Comparison of ENCODE assay signal across 1 cellular context in genomic region chr1:161238039-161238473, GRCh38.
A peak's percentile ranks its signal among the peaks of the same experiment; 100 is the strongest.
TF ChIP-seq lines count a peak whose summit lies in the region.

TSS of gene NR1I3 (minus strand) at chr1:161238203. CDS start at chr1:161236565, 1,638 bp downstream.

TF ChIP-seq in HepG2, 621 proteins besides CTCF, POLR2A, EP300 and RAD21 (continued from another document and continues in another):
- TF ChIP-seq E2F5 (CRISPR knock-in tag; conservative IDR thresholded peaks at IDR 0.05) (no peak), ZNF317 (CRISPR knock-in tag; IDR thresholded peaks at IDR 0.05) (no peak; the same call in 1 of the 2 replicates), ZNF710 (CRISPR knock-in tag; IDR thresholded peaks at IDR 0.05; ENCODE audit: borderline replicate concordance) (no peak), ZNF598 (CRISPR knock-in tag; IDR thresholded peaks at IDR 0.05; ENCODE audit: borderline replicate concordance) (no peak), ZFP41 (CRISPR knock-in tag; IDR thresholded peaks at IDR 0.05; ENCODE audit: borderline replicate concordance) (no peak), THYN1 (CRISPR knock-in tag; IDR thresholded peaks at IDR 0.05; ENCODE audit: borderline replicate concordance, low read depth) (no peak), NRL (CRISPR knock-in tag; IDR thresholded peaks at IDR 0.05; ENCODE audit: borderline replicate concordance) (no peak), GFI1 (CRISPR knock-in tag; IDR thresholded peaks at IDR 0.05; ENCODE audit: borderline replicate concordance) (peak; percentile 91), MIER3 (CRISPR knock-in tag; IDR thresholded peaks at IDR 0.05; ENCODE audit: borderline replicate concordance) (no peak), ZNF407 (CRISPR knock-in tag; IDR thresholded peaks at IDR 0.05; ENCODE audit: not compliant biosample characterization) (no peak), SIX1 (CRISPR knock-in tag; IDR thresholded peaks at IDR 0.05; ENCODE audit: borderline replicate concordance) (no peak), ETV5 (CRISPR knock-in tag; IDR thresholded peaks at IDR 0.05; ENCODE audit: borderline replicate concordance) (no peak), REPIN1 (CRISPR knock-in tag; IDR thresholded peaks at IDR 0.05; ENCODE audit: borderline replicate concordance, low read depth) (0 out of 2 replicates have a peak, but pooled peaks have one; percentile 19), KDM1A (CRISPR knock-in tag; IDR thresholded peaks at IDR 0.05) (no peak), NAIF1 (CRISPR knock-in tag; IDR thresholded peaks at IDR 0.05; ENCODE audit: borderline replicate concordance) (no peak), GATAD1 (CRISPR knock-in tag; IDR thresholded peaks at IDR 0.05) (no peak), ZNF207 (IDR thresholded peaks at IDR 0.05; ENCODE audit: borderline replicate concordance) (no peak), SPEN (CRISPR knock-in tag; IDR thresholded peaks at IDR 0.05; ENCODE audit: low read depth) (peak; percentile 87; the same call in 1 of the 2 replicates), RFXAP (CRISPR knock-in tag; IDR thresholded peaks at IDR 0.05; ENCODE audit: borderline replicate concordance) (no peak), ARID5B (CRISPR knock-in tag; IDR thresholded peaks at IDR 0.05) (peak; percentile 67; the same call in 1 of the 2 replicates), NR2C2 (CRISPR knock-in tag; IDR thresholded peaks at IDR 0.05; ENCODE audit: borderline replicate concordance) (peak; percentile 70; the same call in 1 of the 2 replicates), STAT5B (CRISPR knock-in tag; IDR thresholded peaks at IDR 0.05) (no peak), PATZ1 (CRISPR knock-in tag; IDR thresholded peaks at IDR 0.05) (peak; percentile 33; the same call in 1 of the 2 replicates), SYNCRIP (IDR thresholded peaks at IDR 0.05; ENCODE audit: insufficient read depth, low read depth, low read length) (no peak), ISL2 (CRISPR knock-in tag; IDR thresholded peaks at IDR 0.05) (no peak), NFKB2 (CRISPR knock-in tag; IDR thresholded peaks at IDR 0.05; ENCODE audit: borderline replicate concordance) (no peak), BRF2 (CRISPR knock-in tag; IDR thresholded peaks at IDR 0.05) (no peak), ZNF280D (CRISPR knock-in tag; IDR thresholded peaks at IDR 0.05) (no peak), ZNF652 (CRISPR knock-in tag; IDR thresholded peaks at IDR 0.05; ENCODE audit: borderline replicate concordance, low read depth) (no peak), PAWR (CRISPR knock-in tag; IDR thresholded peaks at IDR 0.05; ENCODE audit: borderline replicate concordance) (no peak), ZNF18 (CRISPR knock-in tag; IDR thresholded peaks at IDR 0.05; ENCODE audit: insufficient replicate concordance) (no peak), ZNF138 (CRISPR knock-in tag; IDR thresholded peaks at IDR 0.05; ENCODE audit: low read depth) (no peak), TCF7 (IDR thresholded peaks at IDR 0.05; ENCODE audit: low read depth) (no peak; the same call in 1 of the 2 replicates)
